20 cellular contexts compared by ENCODE assay signal in the genomic region with DNA sequence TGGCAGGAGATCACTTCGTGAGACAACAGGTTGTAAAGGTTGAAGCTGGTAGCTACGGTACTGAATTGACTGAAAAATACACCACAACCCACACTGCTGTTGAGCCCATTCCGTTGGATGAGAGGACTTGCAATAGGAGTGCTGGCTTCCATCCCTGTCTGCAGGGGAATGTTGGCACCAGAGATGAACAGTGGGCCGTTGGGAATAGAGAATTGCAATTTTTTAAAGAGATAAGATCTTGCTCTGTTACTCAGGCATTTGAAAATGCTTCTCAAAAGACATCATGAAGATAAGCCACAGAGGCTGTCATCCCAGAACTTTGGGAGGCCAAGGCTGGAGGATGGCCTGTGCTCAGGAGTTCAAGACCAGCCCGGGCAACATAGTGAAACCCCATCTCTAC.
DNase-seq lines count a peak whose midpoint lies in the region; ATAC-seq and TF ChIP-seq lines count a peak whose summit lies in the region.
"Had no signal": no experiment of that assay in that cellular context is flagged by ENCODE, and none has a peak within 500 bp of the region (broad histone marks: within the 10 kb centered on the region; RNA-seq: fewer than 3 reads in every experiment).

No MANE protein-coding gene starts in this region.

- H3K4me2 ChIP-seq in SK-N-SH = no peak overlapping the region

- DNase-seq in SK-N-SH (no peak), NCI-H226 (peak; percentile 81), DMS153 treated with DMSO at 0.1 percent for 48 hours (lab: John Stamatoyannopoulos, UW; ENCODE audit: unreplicated experiment) (no peak), adrenal gland (no peak), mucosa of descending colon (no peak)
- no peak for DNase-seq in activated T-helper 1 cell treated with anti-CD3 and anti-CD28 coated beads, Interleukin-12 subunit alpha, Interleukin-12 subunit beta, Interleukin-2, Interleukin-4 antibody, amounts not matched to agents 30 ng/mL and 10 ng/mL and 1 ng/mL, durations not matched to agents 14 hours and 24 hours and 36 hours (ENCODE audit: low spot score)
- no peak for DNase-seq in natural killer cell treated with Interleukin-12 subunit alpha and Interleukin-12 subunit beta and Interleukin-15 and Interleukin-18, amount 100 ng/mL, for 72 hours (ENCODE audit: low spot score)
- DNase-seq: CD4-positive, CD25-positive, alpha-beta regulatory T cell; H7; IMR-90; Karpas-422; MG63; NCI-H1092; NCI-H146; NCI-H2081; NCI-H510A had no signal

- TF ChIP-seq POLR2A in adrenal gland (IDR thresholded peaks at IDR 0.05) = no peak

- no peak overlapping the region for H3K4me3 Mint-ChIP-seq in activated T-helper 1 cell treated with anti-CD3 and anti-CD28 coated beads, Interleukin-12 subunit alpha, Interleukin-12 subunit beta, Interleukin-2, Interleukin-4 antibody, amounts not matched to agents 30 ng/mL and 10 ng/mL and 1 ng/mL, durations not matched to agents 14 hours and 24 hours and 36 hours
- H3K4me3 Mint-ChIP-seq in natural killer cell treated with Interleukin-12 subunit alpha and Interleukin-12 subunit beta and Interleukin-15 and Interleukin-18, amount 100 ng/mL, for 72 hours = no peak overlapping the region
- H3K4me3 Mint-ChIP-seq: B cell had no signal

- no peaks in the 10 kb centered on the region for H3K36me3 ChIP-seq in SK-N-SH (replicated peaks in 1 of 2; ENCODE audit: control insufficient read depth in 1 of 2, insufficient read depth in 2 of 2, low read length in 1 of 2)
- H3K36me3 ChIP-seq in adrenal gland (replicated peaks in 1 of 2) = no peaks in the 10 kb centered on the region
- H3K36me3 ChIP-seq in mucosa of descending colon (ENCODE audit: low read depth) = no peaks in the 10 kb centered on the region
- H3K36me3 ChIP-seq: MG63, Peyer's patch had no signal

- no peaks in the 10 kb centered on the region for H3K79me2 ChIP-seq in SK-N-SH (ENCODE audit: insufficient read depth)

- ATAC-seq in SK-N-SH treated with all-trans-retinoic acid at 6 μM for 48 hours (no peak), mucosa of descending colon (no peak)
- no peak for ATAC-seq in natural killer cell treated with Interleukin-12 subunit alpha and Interleukin-12 subunit beta and Interleukin-15 and Interleukin-18, amount 100 ng/mL, for 72 hours

- H3K27me3 ChIP-seq in SK-N-SH (ENCODE audit: insufficient read depth) = no peaks in the 10 kb centered on the region
- H3K27me3 ChIP-seq in adrenal gland = no peaks in the 10 kb centered on the region
- H3K27me3 ChIP-seq: MG63, Peyer's patch had no signal

- peaks cover 31% of the 10 kb centered on the region for H3K36me3 Mint-ChIP-seq in activated T-helper 1 cell treated with anti-CD3 and anti-CD28 coated beads, Interleukin-12 subunit alpha, Interleukin-12 subunit beta, Interleukin-2, Interleukin-4 antibody, amounts not matched to agents 30 ng/mL and 10 ng/mL and 1 ng/mL, durations not matched to agents 14 hours and 24 hours and 36 hours (ENCODE audit: low read depth)
- peaks cover 14% of the 10 kb centered on the region for H3K36me3 Mint-ChIP-seq in natural killer cell treated with Interleukin-12 subunit alpha and Interleukin-12 subunit beta and Interleukin-15 and Interleukin-18, amount 100 ng/mL, for 72 hours
- H3K36me3 Mint-ChIP-seq: CD4-positive, CD25-positive, alpha-beta regulatory T cell had no signal

- TF ChIP-seq EP300 in SK-N-SH (IDR thresholded peaks at IDR 0.05; ENCODE audit: borderline replicate concordance in 1 of 2, low read depth in 1 of 2, low read length in 1 of 2) = no peak

- H2AFZ ChIP-seq in SK-N-SH (ENCODE audit: low read depth) = no peak overlapping the region

- CTCF ChIA-PET in SK-N-SH (lab: Yijun Ruan, JAX) = no interaction called here

- no peaks in the 10 kb centered on the region for H3K27me3 Mint-ChIP-seq in activated T-helper 1 cell treated with anti-CD3 and anti-CD28 coated beads, Interleukin-12 subunit alpha, Interleukin-12 subunit beta, Interleukin-2, Interleukin-4 antibody, amounts not matched to agents 30 ng/mL and 10 ng/mL and 1 ng/mL, durations not matched to agents 14 hours and 24 hours and 36 hours (ENCODE audit: insufficient read depth)
- H3K27me3 Mint-ChIP-seq in natural killer cell treated with Interleukin-12 subunit alpha and Interleukin-12 subunit beta and Interleukin-15 and Interleukin-18, amount 100 ng/mL, for 72 hours = no peaks in the 10 kb centered on the region
- H3K27me3 Mint-ChIP-seq: CD4-positive, CD25-positive, alpha-beta regulatory T cell had no signal

- no peaks in the 10 kb centered on the region for H3F3A ChIP-seq in SK-N-SH (replicated peaks; ENCODE audit: insufficient read depth)

- no peak overlapping the region for H3K9ac ChIP-seq in SK-N-SH

- H3K4me1 Mint-ChIP-seq in activated T-helper 1 cell treated with anti-CD3 and anti-CD28 coated beads, Interleukin-12 subunit alpha, Interleukin-12 subunit beta, Interleukin-2, Interleukin-4 antibody, amounts not matched to agents 30 ng/mL and 10 ng/mL and 1 ng/mL, durations not matched to agents 14 hours and 24 hours and 36 hours (ENCODE audit: low read depth) = peaks cover 91% of the 10 kb centered on the region
- H3K4me1 Mint-ChIP-seq in natural killer cell treated with Interleukin-12 subunit alpha and Interleukin-12 subunit beta and Interleukin-15 and Interleukin-18, amount 100 ng/mL, for 72 hours (ENCODE audit: low read depth in 2 of 2) = peaks cover 77 to 94% of the 10 kb centered on the region in 2 donors

- H3K9me2 ChIP-seq in SK-N-SH = no peaks in the 10 kb centered on the region

- 16% methylated on average over 5 of the region's 5 CpGs for WGBS in SK-N-SH (ENCODE audit: low lambda C conversion rate)
- WGBS in adrenal gland, 4 donors = 39 to 57% (median 46%) methylated on average over 5 of the region's 5 CpGs

- TF ChIP-seq CTCF in SK-N-SH (IDR thresholded peaks at IDR 0.05) = no peak
- TF ChIP-seq CTCF in adrenal gland (IDR thresholded peaks at IDR 0.05) = no peak
- no peak for TF ChIP-seq CTCF in mucosa of descending colon (IDR thresholded peaks at IDR 0.05)

- no peak for TF ChIP-seq RAD21 in SK-N-SH (IDR thresholded peaks at IDR 0.05; ENCODE audit: low read length)

- POLR2A ChIA-PET in SK-N-SH (lab: Yijun Ruan, JAX) = no interaction called here

- H3K4me3 ChIP-seq in SK-N-SH (ENCODE audit: low read depth in 2 of 2, low read length in 1 of 2) (no peak overlapping the region), adrenal gland (no peak overlapping the region), mucosa of descending colon (no peak overlapping the region)
- H3K4me3 ChIP-seq: MG63, Peyer's patch had no signal

- H3K27ac Mint-ChIP-seq in activated T-helper 1 cell treated with anti-CD3 and anti-CD28 coated beads, Interleukin-12 subunit alpha, Interleukin-12 subunit beta, Interleukin-2, Interleukin-4 antibody, amounts not matched to agents 30 ng/mL and 10 ng/mL and 1 ng/mL, durations not matched to agents 14 hours and 24 hours and 36 hours = peak overlapping the region; percentile 68
- peak overlapping the region; percentile 18 to 94 for H3K27ac Mint-ChIP-seq in natural killer cell treated with Interleukin-12 subunit alpha and Interleukin-12 subunit beta and Interleukin-15 and Interleukin-18, amount 100 ng/mL, for 72 hours
- H3K27ac Mint-ChIP-seq: B cell had no signal

- no peaks in the 10 kb centered on the region for H4K20me1 ChIP-seq in SK-N-SH (ENCODE audit: insufficient read depth)

- H3K27ac ChIP-seq in SK-N-SH (ENCODE audit: low read depth in 2 of 2, low read length in 1 of 2) = no peak overlapping the region
- no peak overlapping the region for H3K27ac ChIP-seq in adrenal gland
- H3K27ac ChIP-seq: 22Rv1, Peyer's patch had no signal

- no peaks in the 10 kb centered on the region; a peak in 1 of 4 replicates for H3K4me1 ChIP-seq in SK-N-SH (ENCODE audit: control insufficient read depth in 1 of 2, insufficient read depth in 2 of 2, low read depth in 1 of 2, low read length in 1 of 2)
- no peaks in the 10 kb centered on the region for H3K4me1 ChIP-seq in adrenal gland (replicated peaks in 1 of 2)
- H3K4me1 ChIP-seq in mucosa of descending colon (ENCODE audit: low read depth) = no peaks in the 10 kb centered on the region
- H3K4me1 ChIP-seq: Peyer's patch had no signal

- H3K9me3 ChIP-seq in SK-N-SH (no peaks in the 10 kb centered on the region; the same call in 1 of the 2 replicates), adrenal gland (replicated peaks in 1 of 3) (no peaks in the 10 kb centered on the region), mucosa of descending colon (peaks cover 7% of the 10 kb centered on the region)
- H3K9me3 ChIP-seq: MG63 had no signal

- peaks cover 33% of the 10 kb centered on the region for H3K9me3 Mint-ChIP-seq in activated T-helper 1 cell treated with anti-CD3 and anti-CD28 coated beads, Interleukin-12 subunit alpha, Interleukin-12 subunit beta, Interleukin-2, Interleukin-4 antibody, amounts not matched to agents 30 ng/mL and 10 ng/mL and 1 ng/mL, durations not matched to agents 14 hours and 24 hours and 36 hours
- H3K9me3 Mint-ChIP-seq in natural killer cell treated with Interleukin-12 subunit alpha and Interleukin-12 subunit beta and Interleukin-15 and Interleukin-18, amount 100 ng/mL, for 72 hours = peaks cover 12% of the 10 kb centered on the region

- intact Hi-C loops in activated T-helper 1 cell treated with anti-CD3 and anti-CD28 coated beads, Interleukin-12 subunit alpha, Interleukin-12 subunit beta, Interleukin-2, Interleukin-4 antibody, amounts not matched to agents 30 ng/mL and 10 ng/mL and 1 ng/mL, durations not matched to agents 14 hours and 24 hours and 36 hours (cut with micrococcal nuclease) = loop anchor here (5.0 to 10.0 kb wide), 5 partner anchors 43 to 355 kb away; no protein-coding TSS in a partner anchor
- intact Hi-C loops in adrenal gland (cut with DNase I) (no loop called here), mucosa of descending colon (cut with DNase I, micrococcal nuclease) (no loop called here)

TF ChIP-seq in SK-N-SH, 30 proteins besides CTCF, POLR2A, EP300 and RAD21 (continues in another document):
- no peak for TF ChIP-seq JUND (IDR thresholded peaks at IDR 0.05)
- TF ChIP-seq FOXJ3 (CRISPR knock-in tag; IDR thresholded peaks at IDR 0.05) = no peak
- no peak for TF ChIP-seq RXRA (IDR thresholded peaks at IDR 0.05; ENCODE audit: borderline replicate concordance, low read depth)
- no peak for TF ChIP-seq FOXM1 (IDR thresholded peaks at IDR 0.05; ENCODE audit: low read depth)
- no peak for TF ChIP-seq CHD2 (IDR thresholded peaks at IDR 0.05; ENCODE audit: low read length, partially characterized antibody)
- TF ChIP-seq SIN3A (IDR thresholded peaks at IDR 0.05; ENCODE audit: borderline replicate concordance, low read depth, low read length) = no peak
- no peak for TF ChIP-seq GATA2 (CRISPR knock-in tag; IDR thresholded peaks at IDR 0.05)
